ENCODE assay signal across 8 cellular contexts in the genomic region with DNA sequence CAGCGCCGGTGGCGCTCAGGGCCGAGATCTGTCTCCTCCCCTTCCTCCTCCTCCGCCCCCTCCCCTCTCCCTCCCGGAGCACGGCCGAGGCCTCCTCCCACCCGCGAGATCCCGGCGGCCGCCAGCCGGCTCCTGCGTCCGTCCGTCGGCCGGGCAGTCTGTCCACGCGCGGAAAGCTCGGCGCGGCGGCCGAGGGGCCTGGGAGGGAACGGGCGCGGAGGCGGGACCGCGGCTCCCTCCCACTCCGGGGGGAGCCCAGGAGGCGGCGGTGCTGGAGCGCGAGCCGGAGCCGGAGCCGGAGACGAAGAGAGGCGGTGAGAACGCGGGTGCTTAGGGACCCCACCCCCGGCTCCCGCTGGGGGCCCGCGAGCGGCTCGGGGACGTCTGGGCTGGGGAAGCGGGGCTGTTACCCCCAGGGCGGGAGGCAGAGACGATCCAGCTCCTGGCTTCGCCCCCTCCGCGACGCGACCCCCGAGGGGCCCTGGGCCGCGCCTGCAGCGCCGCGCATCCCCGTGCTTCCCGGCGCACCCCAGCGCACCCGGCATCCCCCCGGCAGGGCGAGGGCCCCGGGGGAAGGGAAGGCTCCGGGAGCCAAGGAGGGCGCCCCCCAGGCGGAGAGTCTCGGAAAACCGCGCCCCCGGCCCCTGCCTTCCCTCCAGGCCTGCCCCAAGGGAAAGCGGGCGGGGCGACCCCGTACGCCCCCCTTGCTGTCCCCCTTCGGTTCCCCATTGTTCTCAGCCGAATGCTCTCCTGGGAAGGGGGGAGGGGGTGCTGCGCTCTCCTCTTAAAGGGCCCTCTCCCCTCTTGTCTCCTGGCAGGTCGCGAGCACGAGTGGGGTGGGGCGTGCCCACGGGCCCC. TPM values are rescaled to one million over a fixed set of nuclear protein-coding genes. Genes with fewer than 3 reads are reported as not detected.
DNase-seq lines count a peak whose midpoint lies in the region; ATAC-seq, FAIRE-seq and TF ChIP-seq lines count a peak whose summit lies in the region.

A gene (plus strand): TSS at position 100 of the 858 bp plus-strand sequence. CDS start 1,463 bp downstream, outside the sequence.

- H3K36me3 ChIP-seq in BLaER1: no peaks in the 10 kb centered on the region; the same call in 1 of the 2 replicates
- no peaks in the 10 kb centered on the region for H3K36me3 ChIP-seq in RWPE2 (ENCODE audit: low read depth)
- no peaks in the 10 kb centered on the region for H3K36me3 ChIP-seq in K562 (ENCODE audit: control insufficient read depth, insufficient read depth, low read length)

- H3K9me3 ChIP-seq in BLaER1 (no peaks in the 10 kb centered on the region), RWPE2 (ENCODE audit: severe bottlenecking) (no peaks in the 10 kb centered on the region), K562 (replicated peaks; ENCODE audit: control insufficient read depth, insufficient read depth, low read depth, low read length) (no peaks in the 10 kb centered on the region)

- POLR2A ChIA-PET in K562 (lab: Yijun Ruan, JAX): interaction anchor here (0.7 kb wide), 1 partner anchor 440 kb away, joined by 3 read pairs; no protein-coding TSS in a partner anchor

- peak; percentile 15; the same call in 1 of the 3 replicates for ATAC-seq in RWPE2 (ENCODE audit: low read depth)
- ATAC-seq in K562: no peak
- ATAC-seq in GM21390 (IDR thresholded peaks at IDR 0.05; ENCODE audit: unreplicated experiment): no peak

- FAIRE-seq in K562 (lab: Jason Lieb, UNC): no peak

- peak within 1 kb of the TSS; percentile 91 for H3K4me3 ChIP-seq in BLaER1
- peak within 1 kb of the TSS; percentile 15 for H3K4me3 ChIP-seq in RWPE2 (ENCODE audit: severe bottlenecking)
- H3K4me3 ChIP-seq in K562: no peak within 1 kb of the TSS
- H3K4me3 ChIP-seq in lower leg skin (ENCODE audit: low read depth, poor library complexity, severe bottlenecking): peak within 1 kb of the TSS; percentile 30

- no TSS peak for BruUV-seq in K562 (replicated peaks; lab: Mats Ljungman, UMichigan)

- no peaks in the 10 kb centered on the region for H3K79me2 ChIP-seq in K562 (ENCODE audit: control insufficient read depth, insufficient read depth, low read length)

- TF ChIP-seq POLR2A in K562 (conservative IDR thresholded peaks at IDR 0.05): no peak
- no peak for TF ChIP-seq POLR2A in lower leg skin (IDR thresholded peaks at IDR 0.05)

- H3K27ac ChIP-seq in BLaER1: peak within 1 kb of the TSS; percentile 89
- H3K27ac ChIP-seq in RWPE2 (ENCODE audit: poor library complexity, severe bottlenecking): no peak within 1 kb of the TSS
- H3K27ac ChIP-seq in K562 (ENCODE audit: extremely low read depth, low read depth, low read length): no peak within 1 kb of the TSS

- DNase-seq in RWPE2 (ENCODE audit: low spot score): no peak
- DNase-seq in K562 (ENCODE audit: extremely low read depth in 1 of 4, low spot score in 3 of 4): peak in 1 of 4 experiments; percentile 24
- DNase-seq in lower leg skin (ENCODE audit: low spot score in 2 of 2): no peak
- peak; percentile 50 for DNase-seq in stimulated activated CD8-positive, alpha-beta memory T cell treated with anti-CD3 and anti-CD28 coated beads, Interleukin-4, amount 100 ng/mL, for 48 hours
- no peak for DNase-seq in globus pallidus (ENCODE audit: low spot score)
- DNase-seq in GM19238 (ENCODE audit: insufficient read length, low spot score): no peak

- H3K4me2 ChIP-seq in BLaER1 (peak within 1 kb of the TSS; percentile 94), K562 (ENCODE audit: insufficient read depth, low read length) (no peak within 1 kb of the TSS)

- no peaks in the 10 kb centered on the region for H3K9me1 ChIP-seq in K562 (ENCODE audit: control insufficient read depth, insufficient read depth, low read length)

- H3K9ac ChIP-seq in BLaER1: peak within 1 kb of the TSS; percentile 88
- H3K9ac ChIP-seq in K562 (ENCODE audit: insufficient read depth in 1 of 2, low read depth in 2 of 2, low read length in 2 of 2): no peak within 1 kb of the TSS

- intact Hi-C loops in K562 (cut with micrococcal nuclease) (no loop called here), lower leg skin (cut with DNase I; ENCODE audit: low total_unique reads) (no loop called here)

- peaks cover 26% of the 10 kb centered on the region; the same call in 1 of the 2 replicates for H3K27me3 ChIP-seq in BLaER1
- peaks cover 35% of the 10 kb centered on the region for H3K27me3 ChIP-seq in RWPE2 (ENCODE audit: insufficient read depth, poor library complexity, severe bottlenecking)
- peaks cover 8 to 37% of the 10 kb centered on the region in 2 experiments; a peak in 3 of 5 replicates for H3K27me3 ChIP-seq in K562 (ENCODE audit: control insufficient read depth in 2 of 2, insufficient read depth in 2 of 2, low read length in 2 of 2)

- TF ChIP-seq EP300 in K562 (IDR thresholded peaks at IDR 0.05; ENCODE audit: low read length): no peak

- TF ChIP-seq RAD21 in K562 (CRISPR knock-in tag; conservative IDR thresholded peaks at IDR 0.05 in 1 of 2, IDR thresholded peaks at IDR 0.05 in 1 of 2): no peak

- peaks cover 89% of the 10 kb centered on the region for H3K4me1 ChIP-seq in BLaER1
- no peaks in the 10 kb centered on the region for H3K4me1 ChIP-seq in RWPE2 (ENCODE audit: insufficient read depth, poor library complexity, severe bottlenecking)
- H3K4me1 ChIP-seq in K562 (replicated peaks in 1 of 2; ENCODE audit: control insufficient read depth in 2 of 2, insufficient read depth in 2 of 2, low read length in 2 of 2): peaks cover 0 to 18% of the 10 kb centered on the region in 2 experiments; a peak in 1 of 5 replicates

- CTCF ChIA-PET in K562 (lab: Yijun Ruan, JAX; ENCODE audit: low intra/inter-chr PET ratio): no interaction called here

- TF ChIP-seq CTCF in RWPE2 (IDR thresholded peaks at IDR 0.05; ENCODE audit: poor library complexity, severe bottlenecking): no peak
- TF ChIP-seq CTCF in K562 (IDR thresholded peaks at IDR 0.05 in 2 of 3, conservative IDR thresholded peaks at IDR 0.05 in 1 of 3; ENCODE audit: insufficient read depth in 2 of 3, low read depth in 1 of 3, low read length in 3 of 3): no peak
- TF ChIP-seq CTCF in lower leg skin (IDR thresholded peaks at IDR 0.05): no peak

- H4K20me1 ChIP-seq in BLaER1 (peaks cover 35% of the 10 kb centered on the region), K562 (replicated peaks; ENCODE audit: control insufficient read depth, insufficient read depth, low read length) (peaks cover 8% of the 10 kb centered on the region)

- in situ Hi-C loops in K562 (cut with MboI): no loop called here

- WGBS in K562 (ENCODE audit: insufficient coverage, low coverage, missing lambda C conversion rate): 4% methylated on average over 35 of the region's 94 CpGs
- WGBS in lower leg skin, 2 donors: 0 to 2% methylated on average over 36 to 51 of the region's 94 CpGs

- no peak within 1 kb of the TSS for H2AFZ ChIP-seq in K562 (ENCODE audit: low read depth, low read length)

TF ChIP-seq in K562, 482 proteins besides CTCF, POLR2A, EP300 and RAD21:
- TF ChIP-seq, protein P1, sequence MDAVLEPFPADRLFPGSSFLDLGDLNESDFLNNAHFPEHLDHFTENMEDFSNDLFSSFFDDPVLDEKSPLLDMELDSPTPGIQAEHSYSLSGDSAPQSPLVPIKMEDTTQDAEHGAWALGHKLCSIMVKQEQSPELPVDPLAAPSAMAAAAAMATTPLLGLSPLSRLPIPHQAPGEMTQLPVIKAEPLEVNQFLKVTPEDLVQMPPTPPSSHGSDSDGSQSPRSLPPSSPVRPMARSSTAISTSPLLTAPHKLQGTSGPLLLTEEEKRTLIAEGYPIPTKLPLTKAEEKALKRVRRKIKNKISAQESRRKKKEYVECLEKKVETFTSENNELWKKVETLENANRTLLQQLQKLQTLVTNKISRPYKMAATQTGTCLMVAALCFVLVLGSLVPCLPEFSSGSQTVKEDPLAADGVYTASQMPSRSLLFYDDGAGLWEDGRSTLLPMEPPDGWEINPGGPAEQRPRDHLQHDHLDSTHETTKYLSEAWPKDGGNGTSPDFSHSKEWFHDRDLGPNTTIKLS (IDR thresholded peaks at IDR 0.05; ENCODE audit: borderline replicate concordance, low read depth): no peak
- TF ChIP-seq BRF1 (IDR thresholded peaks at IDR 0.05; ENCODE audit: borderline replicate concordance, extremely low read depth, insufficient read length): no peak
- peak; percentile 89; the same call in 1 of the 2 replicates for TF ChIP-seq SAFB (IDR thresholded peaks at IDR 0.05; ENCODE audit: borderline replicate concordance, low read depth, low read length)
- TF ChIP-seq RBM25 (IDR thresholded peaks at IDR 0.05; ENCODE audit: low read depth, low read length, severe bottlenecking): no peak
TF ChIP-seq in K562: peak in this region for 1.

RNA-seq across cellular contexts. Expression of the gene that starts here (rescaled TPM):
- not detected in 2 replicates for total RNA-seq in K562 (2011; cell fraction: chromatin; rRNA removed; ENCODE audit: low replicate concordance)
- total RNA-seq in K562 (2011; cell fraction: nucleolus; rRNA removed): not detected in 2 replicates
- total RNA-seq in K562 (2011; cell fraction: nucleoplasm; rRNA removed): not detected in 2 replicates
- total RNA-seq in K562 (2014; rRNA removed): not detected in 2 replicates
- total RNA-seq in K562 (2014; rRNA removed; fragmentation: Illumina TruSeq; extraction: Trizol): not detected in 2 replicates
- not detected in 2 replicates for total RNA-seq in K562 (2015; rRNA removed; fragmentation: Illumina TruSeq; extraction: Trizol)
- total RNA-seq in K562 (2021): not detected in 2 replicates
- not detected in 2 replicates for polyA plus RNA-seq in K562 (2011; rRNA removed)
- polyA plus RNA-seq in K562 (2011; cell fraction: cytosol; rRNA removed): not detected in 2 replicates
- polyA plus RNA-seq in K562 (2011; cell fraction: nucleus; rRNA removed): not detected in 2 replicates
- not detected in 2 replicates for polyA plus RNA-seq in K562 (2012)
- polyA plus RNA-seq in K562 (2014; fragmentation: Illumina TruSeq; extraction: Trizol): not detected in 2 replicates
- not detected for polyA plus RNA-seq in K562 (2014; fragmentation: Nextera tagmentation; extraction: Ambion mirVana)
- not detected in 2 replicates for polyA plus RNA-seq in K562 (2014; rRNA removed)
- polyA minus RNA-seq in K562 (2011; rRNA and poly(A)+ RNA removed): not detected in 2 replicates
- not detected in 2 replicates for polyA minus RNA-seq in K562 (2011; cell fraction: cytosol; rRNA and poly(A)+ RNA removed)
- not detected in 2 replicates for polyA minus RNA-seq in K562 (2011; cell fraction: nucleus; rRNA and poly(A)+ RNA removed)
- 1 to 10 TPM; 1.5 to 5.0 (median 3.4) TPM for total RNA-seq in lower leg skin
